1 cellular context compared by ENCODE assay signal in genomic region chr4:47933798-47934197, GRCh38.
TF ChIP-seq lines count a peak whose summit lies in the region.

No MANE protein-coding gene starts in this region.

TF ChIP-seq in K562, 482 proteins besides CTCF, POLR2A, EP300 and RAD21 (continued from another document):
- no peak for TF ChIP-seq RBM34 (IDR thresholded peaks at IDR 0.05; ENCODE audit: borderline replicate concordance, insufficient read depth, low read length)
- peak in 1 of 2 experiments; percentile 18; a peak in 1 of 4 replicates for TF ChIP-seq TRIM24 (IDR thresholded peaks at IDR 0.05)
- TF ChIP-seq CEBPG (CRISPR knock-in tag; IDR thresholded peaks at IDR 0.05), result no peak
- peak; percentile 29 to 44; a peak in 1 of 4 replicates for TF ChIP-seq CEBPG (tag; conservative IDR thresholded peaks at IDR 0.05 in 1 of 2, IDR thresholded peaks at IDR 0.05 in 1 of 2)
- TF ChIP-seq SMC3 (conservative IDR thresholded peaks at IDR 0.05; ENCODE audit: insufficient read depth, low read depth, low read length), result peak; percentile 45
